In the genomic region with DNA sequence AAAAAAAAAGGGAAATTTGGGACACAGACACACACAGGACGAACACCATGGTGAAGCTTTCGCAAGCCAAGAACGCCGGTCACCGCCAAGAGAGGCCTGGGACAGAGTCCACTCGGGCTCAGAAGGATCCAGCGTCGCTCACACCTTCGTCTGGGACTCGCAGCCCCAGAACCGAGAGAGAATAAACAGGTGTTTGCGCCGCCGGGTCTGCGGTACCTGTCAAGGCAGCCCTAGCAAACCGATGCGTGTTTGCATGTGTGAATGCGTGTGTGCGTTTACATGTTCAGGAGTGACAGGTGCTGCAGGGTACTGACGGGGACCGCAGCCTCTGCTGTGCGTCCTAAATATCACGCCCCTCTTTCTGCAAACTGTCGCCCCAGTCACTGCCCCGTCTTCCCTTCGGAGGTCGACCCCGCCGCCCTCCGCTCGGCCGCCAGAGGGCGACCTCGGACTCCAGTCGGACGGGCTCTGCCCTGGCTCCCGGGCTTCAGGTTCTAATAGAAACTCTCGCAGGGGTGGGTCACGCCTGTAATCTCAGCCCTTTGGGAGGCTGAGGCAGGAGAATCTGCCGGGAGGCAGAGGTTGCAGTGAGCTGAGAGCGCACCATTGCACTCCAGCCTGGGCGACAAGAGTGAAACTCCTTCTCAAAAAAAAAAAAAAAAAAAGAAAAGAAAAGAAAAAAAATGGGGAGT, we compare ENCODE assay signal across 8 cellular contexts. TPM values are rescaled to one million over a fixed set of nuclear protein-coding genes. Genes with fewer than 3 reads are reported as not detected.
DNase-seq lines count a peak whose midpoint lies in the region; ATAC-seq and TF ChIP-seq lines count a peak whose summit lies in the region.

No MANE protein-coding gene starts in this region.

- no peaks in the 10 kb centered on the region for H3K9me2 ChIP-seq in MM.1S (replicated peaks; ENCODE audit: insufficient read depth, low read length)

- ATAC-seq in GM18502 (IDR thresholded peaks at IDR 0.05; ENCODE audit: poor library complexity, unreplicated experiment) = peak; percentile 53
- peak; percentile 88 for ATAC-seq in activated naive CD8-positive, alpha-beta T cell treated with anti-CD3 and anti-CD28 coated beads, Interleukin-2, amount 50 U/mL, for 24 hours
- ATAC-seq in left ventricle myocardium superior = peak; percentile 94
- ATAC-seq in GM18519 (IDR thresholded peaks at IDR 0.05; ENCODE audit: low FRiP score, unreplicated experiment) = no peak

- peaks cover 4% of the 10 kb centered on the region; the same call in 1 of the 2 replicates for H3K79me2 ChIP-seq in MM.1S (ENCODE audit: low read length)

- intact Hi-C loops in left ventricle myocardium superior (cut with micrococcal nuclease) = no loop called here

- peak overlapping the region; percentile 96 for H3K4me2 ChIP-seq in MM.1S (ENCODE audit: low read depth, low read length)

- peaks cover 11% of the 10 kb centered on the region for H3K4me1 Mint-ChIP-seq in activated naive CD8-positive, alpha-beta T cell treated with anti-CD3 and anti-CD28 coated beads, Interleukin-2, amount 50 U/mL, for 24 hours

- H3K4me3 ChIP-seq in MM.1S (ENCODE audit: low read length) = peak overlapping the region; percentile 57

- H3K27me3 ChIP-seq in MM.1S (replicated peaks; ENCODE audit: insufficient read depth, low read length) = no peaks in the 10 kb centered on the region; the same call in 1 of the 2 replicates

- H3K27me3 Mint-ChIP-seq in activated naive CD8-positive, alpha-beta T cell treated with anti-CD3 and anti-CD28 coated beads, Interleukin-2, amount 50 U/mL, for 24 hours = no peaks in the 10 kb centered on the region

- H3K27ac Mint-ChIP-seq in activated naive CD8-positive, alpha-beta T cell treated with anti-CD3 and anti-CD28 coated beads, Interleukin-2, amount 50 U/mL, for 24 hours = no peak overlapping the region

- peak overlapping the region; percentile 15; the same call in 1 of the 2 replicates for H3K9ac ChIP-seq in MM.1S (ENCODE audit: low read length)

- peaks cover 4% of the 10 kb centered on the region for H3K36me3 Mint-ChIP-seq in activated naive CD8-positive, alpha-beta T cell treated with anti-CD3 and anti-CD28 coated beads, Interleukin-2, amount 50 U/mL, for 24 hours (ENCODE audit: low read depth)

- H3K9me3 ChIP-seq in MM.1S (replicated peaks; ENCODE audit: insufficient read depth, low read length) = no peaks in the 10 kb centered on the region

- TF ChIP-seq CTCF in MM.1S (IDR thresholded peaks at IDR 0.05; ENCODE audit: low read length) = peak; percentile 91

- H3K9me3 Mint-ChIP-seq in activated naive CD8-positive, alpha-beta T cell treated with anti-CD3 and anti-CD28 coated beads, Interleukin-2, amount 50 U/mL, for 24 hours = peaks cover 6% of the 10 kb centered on the region

- peak; percentile 71 for DNase-seq in 8988T
- DNase-seq in MM.1S = peak; percentile 87
- DNase-seq in T follicular helper cell (ENCODE audit: low read depth) = peak; percentile 67
- peak; percentile 88 for DNase-seq in activated naive CD8-positive, alpha-beta T cell treated with anti-CD3 and anti-CD28 coated beads, Interleukin-2, amount 50 U/mL, for 24 hours
- peak; percentile 91 for DNase-seq in left ventricle myocardium superior
- peak; percentile 90 for DNase-seq in retina

- H3K27ac ChIP-seq in MM.1S (ENCODE audit: low read length) = no peak overlapping the region

- H3K4me3 Mint-ChIP-seq in activated naive CD8-positive, alpha-beta T cell treated with anti-CD3 and anti-CD28 coated beads, Interleukin-2, amount 50 U/mL, for 24 hours = peak overlapping the region; percentile 69

- H2AFZ ChIP-seq in MM.1S (ENCODE audit: low read length) = peak overlapping the region; percentile 76

- 0 out of 2 replicates have a peak, but pooled peaks cover 4% of the 10 kb centered on the region for H3F3A ChIP-seq in MM.1S (ENCODE audit: insufficient read depth, low read length)

- H4K20me1 ChIP-seq in MM.1S (ENCODE audit: insufficient read depth, low read length) = no peaks in the 10 kb centered on the region

- peaks cover 8% of the 10 kb centered on the region for H3K4me1 ChIP-seq in MM.1S (ENCODE audit: low read length)

- no peaks in the 10 kb centered on the region for H3K36me3 ChIP-seq in MM.1S (replicated peaks; ENCODE audit: insufficient read depth, low read length)

RNA-seq across cellular contexts. Expression of a gene that starts 11.8 kb away (rescaled TPM):
- 27.9 TPM for total RNA-seq in left ventricle myocardium superior

RNA-seq across cellular contexts. Expression of a gene that starts 24.0 kb away (rescaled TPM):
- 2.0 TPM for total RNA-seq in left ventricle myocardium superior

RNA-seq across cellular contexts. Expression of a gene that starts 24.0 kb away (rescaled TPM):
- 16.4 TPM for total RNA-seq in left ventricle myocardium superior

RNA-seq across cellular contexts. Expression of a gene that starts 43.9 kb away (rescaled TPM):
- 64.4 TPM for total RNA-seq in left ventricle myocardium superior
